In the genomic region with DNA sequence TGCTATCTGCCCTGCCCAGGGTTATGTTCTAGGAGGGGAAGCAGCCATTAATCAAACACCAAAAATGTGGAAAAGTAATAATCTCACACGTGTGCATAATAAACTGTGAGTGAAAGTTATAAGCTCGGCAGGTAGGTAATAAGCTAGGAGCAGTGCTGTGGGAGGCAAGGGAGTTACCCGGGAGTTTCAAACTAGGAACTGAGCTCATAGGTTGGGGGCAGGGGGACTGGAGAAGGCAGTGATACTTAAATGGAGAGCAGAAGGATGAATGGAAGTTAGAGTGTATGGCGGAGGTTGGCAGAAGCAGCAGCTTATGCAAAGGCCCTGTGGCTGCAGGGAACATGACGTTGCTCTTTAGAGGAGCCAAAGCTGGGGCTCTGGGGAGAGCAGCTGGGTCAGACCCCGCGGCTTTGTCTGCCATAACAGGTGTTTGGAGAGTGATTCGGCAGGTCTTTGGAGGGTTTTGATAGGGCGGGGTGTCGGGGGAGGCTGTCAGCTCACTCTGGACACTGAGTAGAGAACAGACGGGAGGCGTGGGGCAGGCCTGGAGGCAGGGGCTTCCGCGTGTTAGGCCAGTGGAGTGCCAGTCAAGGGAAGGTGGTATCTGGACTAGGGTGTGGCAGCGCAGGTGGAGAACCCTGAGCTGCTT, we compare ENCODE assay signal across 9 cellular contexts. TPM values are rescaled to one million over a fixed set of nuclear protein-coding genes. Genes with fewer than 3 reads are reported as not detected.
DNase-seq lines count a peak whose midpoint lies in the region; ATAC-seq and TF ChIP-seq lines count a peak whose summit lies in the region.
"Had no signal": no experiment of that assay in that cellular context is flagged by ENCODE, and none has a peak within 500 bp of the region (broad histone marks: within the 10 kb centered on the region; RNA-seq: fewer than 3 reads in every experiment).

No MANE protein-coding gene starts in this region.

- no peak for ATAC-seq in Right ventricle myocardium superior (ENCODE audit: poor library complexity)

- H3K9ac ChIP-seq in muscle layer of colon (ENCODE audit: low read length), result no peak overlapping the region

- WGBS in urinary bladder, result 86% methylated on average over 15 of the region's 15 CpGs

- H3K4me1 ChIP-seq in left ventricle myocardium inferior, result peaks cover 13% of the 10 kb centered on the region
- H3K4me1 ChIP-seq in muscle layer of colon (ENCODE audit: insufficient read depth, low read length), result peaks cover 26% of the 10 kb centered on the region
- peaks cover 4% of the 10 kb centered on the region for H3K4me1 ChIP-seq in urinary bladder (ENCODE audit: insufficient read depth)

- H3K9me3 ChIP-seq in left ventricle myocardium inferior (replicated peaks) (no peaks in the 10 kb centered on the region), muscle layer of colon (ENCODE audit: low read length) (no peaks in the 10 kb centered on the region)

- H3K27ac ChIP-seq in left ventricle myocardium inferior (replicated peaks) (no peak overlapping the region), coronary artery (no peak overlapping the region), muscle layer of colon (ENCODE audit: low read depth, low read length) (peak overlapping the region; percentile 29), urinary bladder (ENCODE audit: low read depth) (peak overlapping the region; percentile 62)

- H3K4me3 ChIP-seq in left ventricle myocardium inferior (peak overlapping the region; percentile 54), coronary artery (peak overlapping the region; percentile 58), muscle layer of colon (ENCODE audit: low read depth in 1 of 2, low read length in 2 of 2) (peak overlapping the region; percentile 16 to 32), urinary bladder (ENCODE audit: low read depth, low read length) (peak overlapping the region; percentile 12)

- intact Hi-C loops in left ventricle myocardium inferior (cut with micrococcal nuclease) (no loop called here), Right ventricle myocardium superior (cut with DNase I) (no loop called here)

- H3K36me3 ChIP-seq in left ventricle myocardium inferior (no peaks in the 10 kb centered on the region), muscle layer of colon (ENCODE audit: insufficient read depth, low read length) (peaks cover 30% of the 10 kb centered on the region), urinary bladder (ENCODE audit: insufficient read depth) (no peaks in the 10 kb centered on the region)

- no peak for TF ChIP-seq CTCF in left ventricle myocardium inferior (IDR thresholded peaks at IDR 0.05; ENCODE audit: borderline replicate concordance)
- TF ChIP-seq CTCF in coronary artery (IDR thresholded peaks at IDR 0.05), result no peak

- DNase-seq in left ventricle myocardium inferior (no peak), Right ventricle myocardium superior (no peak), coronary artery (ENCODE audit: low spot score) (no peak), NCI-H1694 treated with DMSO at 0.1 percent for 48 hours (lab: John Stamatoyannopoulos, UW) (no peak), NCI-H748 treated with DMSO at 0.1 percent for 48 hours (lab: John Stamatoyannopoulos, UW) (no peak)
- DNase-seq in activated CD8-positive, alpha-beta memory T cell treated with anti-CD3 and anti-CD28 coated beads, Interleukin-2, amount 50 U/mL, for 48 hours, result no peak
- DNase-seq: NCI-H1417 treated with DMSO at 0.1 percent for 48 hours had no signal

- H3K27me3 ChIP-seq in left ventricle myocardium inferior (ENCODE audit: low read depth) (no peaks in the 10 kb centered on the region), muscle layer of colon (ENCODE audit: control insufficient read depth in 1 of 2, insufficient read depth in 2 of 2, low read length in 2 of 2) (no peaks in the 10 kb centered on the region)

RNA-seq across cellular contexts. Expression of a gene that starts 20.0 kb away (rescaled TPM):
- total RNA-seq in left ventricle myocardium inferior (2.9 TPM), Right ventricle myocardium superior (4.2 TPM), urinary bladder (48.7 TPM)
- 66.3 TPM for polyA plus RNA-seq in urinary bladder

Comparison
In these comparisons a context has a peak if more than half of its experiments do, and no peak if none do; other contexts are left out.
1. H3K27ac ChIP-seq: peak in muscle layer of colon (single experiment) and urinary bladder (single experiment); none in left ventricle myocardium inferior (single experiment) and coronary artery (0 of 2).
2. Peak in every context shown above with its lines, with median percentiles within 50 percentile points of each other: H3K4me3 ChIP-seq.